ENCODE assay signal across 35 cellular contexts in genomic region chr3:70870576-70870975, GRCh38.
DNase-seq lines count a peak whose midpoint lies in the region; ATAC-seq, FAIRE-seq and TF ChIP-seq lines count a peak whose summit lies in the region.
"Had no signal": no experiment of that assay in that cellular context is flagged by ENCODE, and none has a peak within 500 bp of the region (broad histone marks: within the 10 kb centered on the region; RNA-seq: fewer than 3 reads in every experiment).

No MANE protein-coding gene starts in this region.

- intact Hi-C loops in IMR-90 (cut with micrococcal nuclease) = no loop called here

- no peak overlapping the region for H3K9ac ChIP-seq in IMR-90 (ENCODE audit: low read depth, low read length)
- H3K9ac ChIP-seq in Karpas-422 (ENCODE audit: low read length) = no peak overlapping the region
- H3K9ac ChIP-seq: BLaER1; BLaER1 treated with 17β-estradiol and CSF1 and Interleukin-3, amounts not matched to agents 10 nM and 100 nM had no signal

- H3K23ac ChIP-seq in IMR-90 (ENCODE audit: low read depth, low read length) = no peak overlapping the region

- TF ChIP-seq POLR2A in IMR-90 (IDR thresholded peaks at IDR 0.05; ENCODE audit: low read depth, low read length) = no peak

- no peak for FAIRE-seq in RCC 7860 (lab: Jason Lieb, UNC)
- FAIRE-seq: A204.1, A549, D721Med had no signal

- no peak overlapping the region for H2AK5ac ChIP-seq in IMR-90 (ENCODE audit: low read depth, low read length)

- H4K91ac ChIP-seq in IMR-90 (ENCODE audit: insufficient read depth, low read depth, low read length) = no peak overlapping the region

- no peaks in the 10 kb centered on the region for H3K79me2 ChIP-seq in Karpas-422 (ENCODE audit: low read length)

- no peak overlapping the region for H3K4me3 ChIP-seq in IMR-90 (ENCODE audit: insufficient read depth, low read depth, low read length)
- H3K4me3 ChIP-seq in Karpas-422 (ENCODE audit: low read length) = no peak overlapping the region
- H3K4me3 ChIP-seq in retinal pigment epithelial cell (ENCODE audit: low read length) = no peak overlapping the region
- H3K4me3 ChIP-seq: A549; BLaER1; BLaER1 treated with 17β-estradiol and CSF1 and Interleukin-3, amounts not matched to agents 10 nM and 100 nM had no signal

- no peak overlapping the region for H2AK9ac ChIP-seq in IMR-90 (replicated peaks; ENCODE audit: low read depth, low read length, poor library complexity)

- in situ Hi-C loops in IMR-90 (cut with MboI; ENCODE audit: low sequenced_read_pairs) = no loop called here

- dilution Hi-C loops in IMR-90 (cut with HindIII; ENCODE audit: low sequenced_read_pairs, unreplicated experiment) = no loop called here

- H3K9me2 ChIP-seq in Karpas-422 (replicated peaks; ENCODE audit: insufficient read depth, low read length) = no peaks in the 10 kb centered on the region

- H3K4me2 ChIP-seq in IMR-90 (ENCODE audit: low read depth, low read length) = no peak overlapping the region
- no peak overlapping the region for H3K4me2 ChIP-seq in Karpas-422 (ENCODE audit: low read depth, low read length, poor library complexity, severe bottlenecking)
- H3K4me2 ChIP-seq: A549; BLaER1; BLaER1 treated with 17β-estradiol and CSF1 and Interleukin-3, amounts not matched to agents 10 nM and 100 nM had no signal

- H3K27me3 ChIP-seq in IMR-90 (ENCODE audit: control insufficient read depth, insufficient read depth, low read length) (no peaks in the 10 kb centered on the region), Karpas-422 (ENCODE audit: low read length) (0 out of 2 replicates have a peak, but pooled peaks cover 7% of the 10 kb centered on the region)
- H3K27me3 ChIP-seq: BE2C; BLaER1; BLaER1 treated with 17β-estradiol and CSF1 and Interleukin-3, amounts not matched to agents 10 nM and 100 nM had no signal

- no peak overlapping the region for H2BK20ac ChIP-seq in IMR-90 (ENCODE audit: low read depth, low read length)

- peaks cover 10% of the 10 kb centered on the region for H3K4me1 ChIP-seq in IMR-90 (ENCODE audit: control insufficient read depth, insufficient read depth, low read length)
- H3K4me1 ChIP-seq in Karpas-422 (ENCODE audit: low read length) = no peaks in the 10 kb centered on the region
- H3K4me1 ChIP-seq: BE2C; BLaER1; BLaER1 treated with 17β-estradiol and CSF1 and Interleukin-3, amounts not matched to agents 10 nM and 100 nM; Caco-2 had no signal

- peak; percentile 4 for DNase-seq in NCI-H82 (lab: John Stamatoyannopoulos, UW)
- no peak for DNase-seq in NCI-H82 treated with DMSO at 0.1 percent for 48 hours (lab: John Stamatoyannopoulos, UW; ENCODE audit: unreplicated experiment)
- DNase-seq in IMR-90 = no peak
- peak; percentile 25 for DNase-seq in Karpas-422
- peak; percentile 89 for DNase-seq in retinal pigment epithelial cell (ENCODE audit: low read depth)
- DNase-seq in RCC 7860 (ENCODE audit: low spot score) = no peak
- DNase-seq in midbrain (lab: John Stamatoyannopoulos, UW) = no peak
- DNase-seq in NCI-H446 treated with DMSO at 0.1 percent for 48 hours (lab: John Stamatoyannopoulos, UW) = no peak
- DNase-seq: 8988T; ACHN; AML-193; BE2C; C1 segment of cervical spinal cord; Caco-2; Calu3; CD4-positive, alpha-beta memory T cell; CD4-positive, alpha-beta T cell; CD4-positive, CD25-positive, alpha-beta regulatory T cell; CD8-positive, alpha-beta memory T cell; CD8-positive, alpha-beta T cell; COR-L47; DMS 273 treated with DMSO at 0.1 percent for 48 hours; DMS153; DMS53; DMS79; DMS79 treated with DMSO at 0.1 percent for 48 hours; DND-41; EL had no signal

- TF ChIP-seq CTCF in IMR-90 (conservative IDR thresholded peaks at IDR 0.05; ENCODE audit: low read depth, low read length) = no peak
- no peak for TF ChIP-seq CTCF in retinal pigment epithelial cell (conservative IDR thresholded peaks at IDR 0.05; ENCODE audit: low read depth, low read length)

- no peak for TF ChIP-seq RAD21 in IMR-90 (IDR thresholded peaks at IDR 0.05; ENCODE audit: low read length)

- H3K9me3 ChIP-seq in IMR-90 (ENCODE audit: control insufficient read depth, insufficient read depth, low read length) = peaks cover 7% of the 10 kb centered on the region
- H3K9me3 ChIP-seq in Karpas-422 (ENCODE audit: low read length) = no peaks in the 10 kb centered on the region
- H3K9me3 ChIP-seq: BE2C, Caco-2 had no signal

- CTCF ChIA-PET in IMR-90 (lab: Yijun Ruan, JAX) = no interaction called here

- H4K20me1 ChIP-seq in IMR-90 (ENCODE audit: insufficient read depth, low read length) = no peaks in the 10 kb centered on the region
- no peaks in the 10 kb centered on the region for H4K20me1 ChIP-seq in Karpas-422 (ENCODE audit: insufficient read depth, low read depth, low read length)
- H4K20me1 ChIP-seq: BLaER1; BLaER1 treated with 17β-estradiol and CSF1 and Interleukin-3, amounts not matched to agents 10 nM and 100 nM had no signal

- H3K36me3 ChIP-seq in IMR-90 (ENCODE audit: control insufficient read depth, insufficient read depth, low read length) = no peaks in the 10 kb centered on the region
- H3K36me3 ChIP-seq in Karpas-422 (ENCODE audit: insufficient read depth, low read length) = no peaks in the 10 kb centered on the region
- H3K36me3 ChIP-seq: BE2C; BLaER1; BLaER1 treated with 17β-estradiol and CSF1 and Interleukin-3, amounts not matched to agents 10 nM and 100 nM had no signal

- BruUV-seq in IMR-90 (replicated peaks; lab: Mats Ljungman, UMichigan) = no TSS peak

- no peak overlapping the region for H3K56ac ChIP-seq in IMR-90 (ENCODE audit: extremely low read depth, insufficient read depth, low read length)

- H3K4ac ChIP-seq in IMR-90 (ENCODE audit: low read depth, low read length) = no peak overlapping the region

- H3K79me1 ChIP-seq in IMR-90 (ENCODE audit: low read depth in 1 of 2, low read length in 2 of 2) = no peaks in the 10 kb centered on the region

- H4K8ac ChIP-seq in IMR-90 (ENCODE audit: low read depth in 2 of 2, low read length in 2 of 2) = no peak overlapping the region

- POLR2A ChIA-PET in IMR-90 (lab: Charles Lee; ENCODE audit: unreplicated experiment) = no interaction called here

- 0 out of 3 replicates have a peak overlapping the region, but pooled peaks have one; percentile 61 for H2BK15ac ChIP-seq in IMR-90 (ENCODE audit: low read depth, low read length)

- ATAC-seq in IMR-90 (ENCODE audit: low read depth) = no peak
- ATAC-seq: A549; CD8-positive, alpha-beta T cell had no signal

- H3K9me1 ChIP-seq in IMR-90 (ENCODE audit: insufficient read depth, low read length) = no peaks in the 10 kb centered on the region

- H2AFZ ChIP-seq in IMR-90 (replicated peaks; ENCODE audit: low read length, poor library complexity) (no peak overlapping the region), Karpas-422 (ENCODE audit: low read length) (no peak overlapping the region)

- H3K14ac ChIP-seq in IMR-90 (replicated peaks; ENCODE audit: low read depth, low read length) = no peak overlapping the region

- H2BK120ac ChIP-seq in IMR-90 (ENCODE audit: low read depth, low read length) = no peak overlapping the region

- peak overlapping the region; percentile 1 for H2BK5ac ChIP-seq in IMR-90 (ENCODE audit: low read depth, low read length, poor library complexity, severe bottlenecking)

- peak overlapping the region; percentile 98; the same call in 1 of the 2 replicates for H3K18ac ChIP-seq in IMR-90 (ENCODE audit: low read depth, low read length)

- H3K27ac ChIP-seq in IMR-90 (ENCODE audit: insufficient read depth, low read length) (no peak overlapping the region), Karpas-422 (ENCODE audit: low read length) (no peak overlapping the region)
- H3K27ac ChIP-seq: 22Rv1; BLaER1; BLaER1 treated with 17β-estradiol and CSF1 and Interleukin-3, amounts not matched to agents 10 nM and 100 nM; C4-2B had no signal

- peak overlapping the region; percentile 54; the same call in 1 of the 2 replicates for H4K5ac ChIP-seq in IMR-90 (ENCODE audit: low read depth, low read length)

TF ChIP-seq in IMR-90, 13 proteins besides CTCF, POLR2A, EP300 and RAD21:
- TF ChIP-seq MAZ (IDR thresholded peaks at IDR 0.05; ENCODE audit: borderline replicate concordance, low read depth, low read length) = no peak
- no peak for TF ChIP-seq FOS (IDR thresholded peaks at IDR 0.05; ENCODE audit: low read depth, low read length)
- no peak for TF ChIP-seq BHLHE40 (IDR thresholded peaks at IDR 0.05; ENCODE audit: low read depth, low read length)
- TF ChIP-seq CHD1 (IDR thresholded peaks at IDR 0.05; ENCODE audit: low read depth, low read length) = no peak
- TF ChIP-seq ELK1 (IDR thresholded peaks at IDR 0.05; ENCODE audit: borderline replicate concordance, low read depth, low read length) = no peak
- TF ChIP-seq RCOR1 (IDR thresholded peaks at IDR 0.05; ENCODE audit: insufficient replicate concordance, low read length) = no peak
- TF ChIP-seq USF2 (IDR thresholded peaks at IDR 0.05; ENCODE audit: low read depth, low read length) = no peak
- no peak for TF ChIP-seq NFE2L2 (IDR thresholded peaks at IDR 0.05; ENCODE audit: low read depth, low read length)
- TF ChIP-seq MXI1 (IDR thresholded peaks at IDR 0.05; ENCODE audit: borderline replicate concordance, low read depth, low read length) = no peak
- TF ChIP-seq RFX5 (IDR thresholded peaks at IDR 0.05; ENCODE audit: low read depth, low read length) = no peak
- TF ChIP-seq MAFK (IDR thresholded peaks at IDR 0.05; ENCODE audit: low read depth, low read length) = no peak
- TF ChIP-seq CEBPB (IDR thresholded peaks at IDR 0.05; ENCODE audit: low read depth, low read length) = no peak
- no peak for TF ChIP-seq SMC3 (IDR thresholded peaks at IDR 0.05; ENCODE audit: low read depth, low read length)

Comparison
In these comparisons a context has a peak if more than half of its experiments do, and no peak if none do; other contexts are left out.
1. DNase-seq: peak in NCI-H82 (single experiment), Karpas-422 (single experiment) and retinal pigment epithelial cell (single experiment); none in NCI-H82 treated with DMSO at 0.1 percent for 48 hours (single experiment), IMR-90 (single experiment), RCC 7860 (single experiment), midbrain (single experiment) and NCI-H446 treated with DMSO at 0.1 percent for 48 hours (single experiment).